8 cellular contexts compared by ENCODE assay signal in genomic region chr20:47357296-47358051, GRCh38. TPM values are rescaled to one million over a fixed set of nuclear protein-coding genes. Genes with fewer than 3 reads are reported as not detected.
DNase-seq lines count a peak whose midpoint lies in the region; ATAC-seq and TF ChIP-seq lines count a peak whose summit lies in the region.

No MANE protein-coding gene starts in this region.

- POLR2A ChIA-PET in activated CD4-positive, alpha-beta T cell treated with anti-CD3 and anti-CD28 coated beads, Interleukin-2, amount 10 ng/mL, durations not matched to agents 7 days and 5 days (lab: Charles Lee): interaction anchor here (1.4 kb wide), 1 partner anchor 83 kb away, joined by 4 read pairs; no protein-coding TSS in a partner anchor

- peak overlapping the region; percentile 98 to 100 (median 100) for H3K27ac ChIP-seq in dorsolateral prefrontal cortex
- H3K27ac ChIP-seq in lung (ENCODE audit: low read depth in 1 of 2, low read length in 1 of 2): peak overlapping the region; percentile 95 to 99

- DNase-seq in NCI-H1436 (lab: John Stamatoyannopoulos, UW): peak; percentile 57
- no peak for DNase-seq in NCI-H1436 treated with DMSO at 0.1 percent for 48 hours (lab: John Stamatoyannopoulos, UW)
- peak; percentile 69 for DNase-seq in NCI-H345 treated with DMSO at 0.1 percent for 48 hours (lab: John Stamatoyannopoulos, UW; ENCODE audit: unreplicated experiment)
- DNase-seq in activated CD4-positive, alpha-beta T cell treated with anti-CD3 and anti-CD28 coated beads, Interleukin-2, amount 10 ng/mL, durations not matched to agents 7 days and 5 days: peak; percentile 73
- peak; percentile 57 to 91 (median 87) for DNase-seq in dorsolateral prefrontal cortex
- DNase-seq in lung (ENCODE audit: low spot score): peak; percentile 91
- DNase-seq in stimulated activated CD4-positive, alpha-beta T cell treated with anti-CD3 and anti-CD28 coated beads, TNF-alpha, amount 100 ng/mL, for 1 hour (ENCODE audit: low read depth in 3 of 3, low spot score in 1 of 3): peak; percentile 8 to 51 (median 16)

- peaks cover 33 to 57% of the 10 kb centered on the region in 2 donors for H3K4me1 ChIP-seq in lung (ENCODE audit: control insufficient read depth in 2 of 2, insufficient read depth in 2 of 2, low read length in 2 of 2)

- ATAC-seq in HG03095 (IDR thresholded peaks at IDR 0.05; ENCODE audit: unreplicated experiment): peak; percentile 45
- peak; percentile 39 for ATAC-seq in lung (ENCODE audit: insufficient read depth, low FRiP score)

- no peaks in the 10 kb centered on the region for H3K9me3 Mint-ChIP-seq in activated CD4-positive, alpha-beta T cell treated with anti-CD3 and anti-CD28 coated beads, Interleukin-2, amount 10 ng/mL, durations not matched to agents 7 days and 5 days

- H3K27ac Mint-ChIP-seq in activated CD4-positive, alpha-beta T cell treated with anti-CD3 and anti-CD28 coated beads, Interleukin-2, amount 10 ng/mL, durations not matched to agents 7 days and 5 days: peak overlapping the region; percentile 99

- H3K27me3 ChIP-seq in dorsolateral prefrontal cortex: no peaks in the 10 kb centered on the region
- H3K27me3 ChIP-seq in lung (ENCODE audit: control insufficient read depth, insufficient read depth): no peaks in the 10 kb centered on the region

- TF ChIP-seq CTCF in dorsolateral prefrontal cortex (IDR thresholded peaks at IDR 0.05 in 54 of 56, conservative IDR thresholded peaks at IDR 0.05 in 2 of 56; ENCODE audit: low read depth in 1 of 56, partially characterized antibody in 56 of 56): peak in 4 of 56 donors; percentile 1 to 19 (median 10)
- TF ChIP-seq CTCF in lung (IDR thresholded peaks at IDR 0.05; ENCODE audit: control extremely low read depth, extremely low read depth): no peak

- H3K4me3 ChIP-seq in dorsolateral prefrontal cortex (peak overlapping the region in 30 of 59 donors; percentile 1 to 64 (median 24)), lung (no peak overlapping the region)

- no peaks in the 10 kb centered on the region for H3K27me3 Mint-ChIP-seq in activated CD4-positive, alpha-beta T cell treated with anti-CD3 and anti-CD28 coated beads, Interleukin-2, amount 10 ng/mL, durations not matched to agents 7 days and 5 days

- no peaks in the 10 kb centered on the region for H3K36me3 ChIP-seq in lung (ENCODE audit: control insufficient read depth in 2 of 2, insufficient read depth in 2 of 2, low read length in 2 of 2)

- whole genome bisulfite sequencing in lung, 2 donors: 4 to 5% methylated on average over 30 of the region's 30 CpGs

- H3K36me3 Mint-ChIP-seq in activated CD4-positive, alpha-beta T cell treated with anti-CD3 and anti-CD28 coated beads, Interleukin-2, amount 10 ng/mL, durations not matched to agents 7 days and 5 days (ENCODE audit: low read depth): peaks cover 22% of the 10 kb centered on the region

- no peaks in the 10 kb centered on the region for H3K9me3 ChIP-seq in lung (ENCODE audit: control insufficient read depth in 2 of 2, insufficient read depth in 1 of 2, low read length in 1 of 2)

- intact Hi-C loops in dorsolateral prefrontal cortex (cut with DNase I): loop anchor here (2.0 to 10.0 kb wide), 3 partner anchors 39 to 83 kb away; no protein-coding TSS in a partner anchor

- peak overlapping the region; percentile 92 for H3K4me3 Mint-ChIP-seq in activated CD4-positive, alpha-beta T cell treated with anti-CD3 and anti-CD28 coated beads, Interleukin-2, amount 10 ng/mL, durations not matched to agents 7 days and 5 days

- H3K4me1 Mint-ChIP-seq in activated CD4-positive, alpha-beta T cell treated with anti-CD3 and anti-CD28 coated beads, Interleukin-2, amount 10 ng/mL, durations not matched to agents 7 days and 5 days: peaks cover 65% of the 10 kb centered on the region

- CTCF ChIA-PET in activated CD4-positive, alpha-beta T cell treated with anti-CD3 and anti-CD28 coated beads, Interleukin-2, amount 10 ng/mL, durations not matched to agents 7 days and 5 days (lab: Charles Lee): interaction anchor here (1.0 to 9.0 kb wide), 7 partner anchors 15 to 161 kb away, joined by 3 to 81 read pairs (median 4); no protein-coding TSS in a partner anchor

RNA-seq across cellular contexts. Expression of gene ZMYND8, which starts 1.0 kb away (rescaled TPM):
- total RNA-seq in activated CD4-positive, alpha-beta T cell treated with anti-CD3 and anti-CD28 coated beads, Interleukin-2, amount 10 ng/mL, durations not matched to agents 7 days and 5 days: 10 to 100 TPM; 44.6 to 55.6 TPM
- total RNA-seq in dorsolateral prefrontal cortex: 100 to 1,000 TPM in 82 of 120 experiments, 10 to 100 TPM in 38; 67.0 to 236 (median 109) TPM
- 10 to 100 TPM; 45.2 to 46.4 TPM for total RNA-seq in lung
- polyA plus RNA-seq in lung: 10 to 100 TPM; 14.2 to 15.1 TPM
